Comparison of ENCODE assay signal across 11 cellular contexts in the genomic region with DNA sequence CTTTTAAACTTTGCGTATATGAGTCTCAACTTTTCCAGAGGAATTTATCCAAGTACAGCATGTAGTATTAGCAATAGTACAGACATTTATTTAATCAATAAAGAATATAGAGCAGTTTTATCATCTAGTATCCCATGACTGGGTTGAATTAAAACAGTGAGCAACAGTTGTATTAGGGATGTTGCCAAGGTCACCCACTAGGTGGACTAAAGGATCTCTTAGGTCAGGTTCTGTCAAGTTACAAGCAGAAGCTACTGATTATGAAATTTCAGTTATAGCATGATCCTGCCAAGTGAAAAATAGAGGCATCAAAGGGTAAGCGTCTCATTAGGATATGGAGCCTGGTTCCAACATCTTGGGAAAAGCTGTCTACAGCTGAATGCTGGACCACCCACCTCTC. TPM values are rescaled to one million over a fixed set of nuclear protein-coding genes. Genes with fewer than 3 reads are reported as not detected.
A peak's percentile ranks its signal among the peaks of the same experiment; 100 is the strongest.
DNase-seq lines count a peak whose midpoint lies in the region; ATAC-seq and TF ChIP-seq lines count a peak whose summit lies in the region.
"Had no signal": no experiment of that assay in that cellular context is flagged by ENCODE, and none has a peak within 500 bp of the region (broad histone marks: within the 10 kb centered on the region; RNA-seq: fewer than 3 reads in every experiment).

No MANE protein-coding gene starts in this region.

- H3K36me3 Mint-ChIP-seq in activated naive CD8-positive, alpha-beta T cell treated with anti-CD3 and anti-CD28 coated beads for 36 hours = no peaks in the 10 kb centered on the region
- H3K36me3 Mint-ChIP-seq in glutamatergic neuron (ENCODE audit: unreplicated experiment) = no peaks in the 10 kb centered on the region
- H3K36me3 Mint-ChIP-seq: activated naive CD8-positive, alpha-beta T cell treated with anti-CD3 and anti-CD28 coated beads, Interleukin-2, amount 10 ng/mL, durations not matched to agents 7 days and 5 days had no signal

- TF ChIP-seq CTCF in glutamatergic neuron (IDR thresholded peaks at IDR 0.05; ENCODE audit: partially characterized antibody, unreplicated experiment) = no peak

- ATAC-seq in left colon (peak; percentile 60), GM18517 (IDR thresholded peaks at IDR 0.05; ENCODE audit: unreplicated experiment) (no peak)
- ATAC-seq: heart right ventricle had no signal

- H3K27ac Mint-ChIP-seq in activated naive CD8-positive, alpha-beta T cell treated with anti-CD3 and anti-CD28 coated beads for 36 hours = no peak overlapping the region
- H3K27ac Mint-ChIP-seq in glutamatergic neuron (ENCODE audit: unreplicated experiment) = no peak overlapping the region
- H3K27ac Mint-ChIP-seq: activated naive CD8-positive, alpha-beta T cell treated with anti-CD3 and anti-CD28 coated beads, Interleukin-2, amount 10 ng/mL, durations not matched to agents 7 days and 5 days had no signal

- intact Hi-C loops in left colon (cut with DNase I, micrococcal nuclease) = no loop called here

- H3K27me3 Mint-ChIP-seq in activated naive CD8-positive, alpha-beta T cell treated with anti-CD3 and anti-CD28 coated beads for 36 hours = peaks cover 27% of the 10 kb centered on the region
- peaks cover 4% of the 10 kb centered on the region for H3K27me3 Mint-ChIP-seq in glutamatergic neuron (ENCODE audit: unreplicated experiment)

- peaks cover 2% of the 10 kb centered on the region for H3K4me1 Mint-ChIP-seq in activated naive CD8-positive, alpha-beta T cell treated with anti-CD3 and anti-CD28 coated beads for 36 hours
- no peaks in the 10 kb centered on the region for H3K4me1 Mint-ChIP-seq in glutamatergic neuron (ENCODE audit: low read depth, unreplicated experiment)

- H3K9me3 Mint-ChIP-seq in activated naive CD8-positive, alpha-beta T cell treated with anti-CD3 and anti-CD28 coated beads for 36 hours = peaks cover 4% of the 10 kb centered on the region
- H3K9me3 Mint-ChIP-seq in glutamatergic neuron (ENCODE audit: unreplicated experiment) = peaks cover 4% of the 10 kb centered on the region

- DNase-seq in CD1c-positive myeloid dendritic cell (ENCODE audit: extremely low spot score) = peak; percentile 8
- DNase-seq in HuH-7 (ENCODE audit: low spot score) = peak; percentile 50
- peak; percentile 78 for DNase-seq in SKM-1 treated with dmso at 0.1 percent for 144 hours (lab: John Stamatoyannopoulos, UW; ENCODE audit: unreplicated experiment)
- no peak for DNase-seq in left colon
- no peak for DNase-seq in activated naive CD4-positive, alpha-beta T cell treated with Interleukin-2 at 50 U/mL for 16 hours
- DNase-seq in activated naive CD8-positive, alpha-beta T cell treated with anti-CD3 and anti-CD28 coated beads for 36 hours = no peak
- DNase-seq in glutamatergic neuron = no peak
- DNase-seq: activated naive CD8-positive, alpha-beta T cell treated with anti-CD3 and anti-CD28 coated beads, Interleukin-2, amount 10 ng/mL, durations not matched to agents 7 days and 5 days; heart right ventricle; NCI-H1092 treated with DMSO at 0.1 percent for 48 hours had no signal

- no peak overlapping the region for H3K4me3 Mint-ChIP-seq in activated naive CD8-positive, alpha-beta T cell treated with anti-CD3 and anti-CD28 coated beads for 36 hours
- H3K4me3 Mint-ChIP-seq in glutamatergic neuron (ENCODE audit: unreplicated experiment) = no peak overlapping the region
- H3K4me3 Mint-ChIP-seq: activated naive CD8-positive, alpha-beta T cell treated with anti-CD3 and anti-CD28 coated beads, Interleukin-2, amount 10 ng/mL, durations not matched to agents 7 days and 5 days had no signal

RNA-seq across cellular contexts. Expression of gene LAPTM4A, which starts 52.1 kb away (rescaled TPM):
- total RNA-seq in left colon (100 to 1,000 TPM; 151 to 168 TPM), glutamatergic neuron (ENCODE audit: unreplicated experiment) (147 TPM)
- total RNA-seq in activated naive CD8-positive, alpha-beta T cell treated with anti-CD3 and anti-CD28 coated beads for 36 hours = 10 to 100 TPM; 20.5 to 20.9 TPM

Comparison
In these comparisons a context has a peak if more than half of its experiments do, and no peak if none do; other contexts are left out.
1. DNase-seq: peak in CD1c-positive myeloid dendritic cell (single experiment), HuH-7 (single experiment) and SKM-1 treated with dmso at 0.1 percent for 144 hours (single experiment); none in left colon (0 of 2), activated naive CD4-positive, alpha-beta T cell treated with Interleukin-2 at 50 U/mL for 16 hours (single experiment), activated naive CD8-positive, alpha-beta T cell treated with anti-CD3 and anti-CD28 coated beads for 36 hours (single experiment) and glutamatergic neuron (single experiment).